In the genomic region with DNA sequence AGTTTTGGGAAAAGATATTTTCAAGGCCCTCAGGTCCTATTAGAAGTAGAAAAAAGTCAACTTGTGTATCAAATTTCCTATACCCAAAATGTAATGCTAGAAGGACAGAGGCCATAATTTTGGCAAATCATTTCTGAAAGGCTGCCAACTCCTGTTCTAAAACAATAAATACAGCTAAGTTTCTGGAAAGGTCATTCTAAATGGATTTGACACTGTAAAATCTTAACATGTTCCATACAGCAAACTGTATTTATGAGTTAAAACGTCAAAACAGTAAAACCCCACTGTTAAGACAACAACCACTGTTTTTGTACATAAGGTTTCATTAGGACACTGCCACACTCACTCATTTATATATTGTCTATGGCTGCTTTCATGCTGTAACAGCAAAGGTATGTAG, we compare ENCODE assay signal across 1 cellular context.
TF ChIP-seq lines count a peak whose summit lies in the region.

No MANE protein-coding gene starts in this region.

TF ChIP-seq in HEK293, 187 proteins besides CTCF, POLR2A, EP300 and RAD21 (continued from another document):
- peak; percentile 93 for TF ChIP-seq OVOL3 (tag by site-specific recombination; IDR thresholded peaks at IDR 0.05)
- TF ChIP-seq ZNF529 (tag by site-specific recombination; IDR thresholded peaks at IDR 0.05; ENCODE audit: insufficient replicate concordance): no peak
- TF ChIP-seq ZEB2 (tag by site-specific recombination; IDR thresholded peaks at IDR 0.05): 0 out of 2 replicates have a peak, but pooled peaks have one; percentile 47
- TF ChIP-seq ZNF544 (tag by site-specific recombination; IDR thresholded peaks at IDR 0.05): no peak
- TF ChIP-seq, protein P1, sequence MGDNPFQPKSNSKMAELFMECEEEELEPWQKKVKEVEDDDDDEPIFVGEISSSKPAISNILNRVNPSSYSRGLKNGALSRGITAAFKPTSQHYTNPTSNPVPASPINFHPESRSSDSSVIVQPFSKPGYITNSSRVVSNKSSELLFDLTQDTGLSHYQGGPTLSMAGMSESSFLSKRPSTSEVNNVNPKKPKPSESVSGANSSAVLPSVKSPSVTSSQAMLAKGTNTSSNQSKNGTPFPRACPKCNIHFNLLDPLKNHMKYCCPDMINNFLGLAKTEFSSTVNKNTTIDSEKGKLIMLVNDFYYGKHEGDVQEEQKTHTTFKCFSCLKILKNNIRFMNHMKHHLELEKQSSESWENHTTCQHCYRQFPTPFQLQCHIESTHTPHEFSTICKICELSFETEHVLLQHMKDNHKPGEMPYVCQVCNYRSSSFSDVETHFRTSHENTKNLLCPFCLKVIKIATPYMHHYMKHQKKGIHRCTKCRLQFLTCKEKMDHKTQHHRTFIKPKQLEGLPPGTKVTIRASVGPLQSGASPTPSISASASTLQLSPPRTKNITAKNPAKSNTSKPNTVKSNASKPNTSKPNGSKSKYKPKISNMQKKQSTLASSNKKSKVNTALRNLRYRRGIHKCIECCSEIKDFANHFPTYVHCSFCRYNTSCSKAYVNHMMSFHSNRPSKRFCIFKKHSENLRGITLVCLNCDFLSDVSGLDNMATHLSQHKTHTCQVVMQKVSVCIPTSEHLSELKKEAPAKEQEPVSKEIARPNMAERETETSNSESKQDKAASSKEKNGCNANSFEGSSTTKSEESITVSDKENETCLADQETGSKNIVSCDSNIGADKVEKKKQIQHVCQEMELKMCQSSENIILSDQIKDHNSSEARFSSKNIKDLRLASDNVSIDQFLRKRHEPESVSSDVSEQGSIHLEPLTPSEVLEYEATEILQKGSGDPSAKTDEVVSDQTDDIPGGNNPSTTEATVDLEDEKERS (tag by site-specific recombination; IDR thresholded peaks at IDR 0.05): no peak
- no peak for TF ChIP-seq HOXA7 (CRISPR knock-in tag; IDR thresholded peaks at IDR 0.05; ENCODE audit: borderline replicate concordance)
- no peak for TF ChIP-seq ZSCAN16 (tag by site-specific recombination; IDR thresholded peaks at IDR 0.05)
- no peak for TF ChIP-seq ZNF302 (tag by site-specific recombination; IDR thresholded peaks at IDR 0.05; ENCODE audit: low read depth)
- TF ChIP-seq, protein P2, sequence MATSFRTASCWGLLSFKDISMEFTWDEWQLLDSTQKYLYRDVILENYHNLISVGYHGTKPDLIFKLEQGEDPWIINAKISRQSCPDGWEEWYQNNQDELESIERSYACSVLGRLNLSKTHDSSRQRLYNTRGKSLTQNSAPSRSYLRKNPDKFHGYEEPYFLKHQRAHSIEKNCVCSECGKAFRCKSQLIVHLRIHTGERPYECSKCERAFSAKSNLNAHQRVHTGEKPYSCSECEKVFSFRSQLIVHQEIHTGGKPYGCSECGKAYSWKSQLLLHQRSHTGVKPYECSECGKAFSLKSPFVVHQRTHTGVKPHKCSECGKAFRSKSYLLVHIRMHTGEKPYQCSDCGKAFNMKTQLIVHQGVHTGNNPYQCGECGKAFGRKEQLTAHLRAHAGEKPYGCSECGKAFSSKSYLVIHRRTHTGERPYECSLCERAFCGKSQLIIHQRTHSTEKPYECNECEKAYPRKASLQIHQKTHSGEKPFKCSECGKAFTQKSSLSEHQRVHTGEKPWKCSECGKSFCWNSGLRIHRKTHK (tag by site-specific recombination; IDR thresholded peaks at IDR 0.05): no peak
- TF ChIP-seq ZNF2 (tag by site-specific recombination; IDR thresholded peaks at IDR 0.05): no peak
- no peak for TF ChIP-seq ZBTB10 (tag by site-specific recombination; IDR thresholded peaks at IDR 0.05)
TF ChIP-seq in HEK293: peak in this region for 20.
